ENCODE assay signal across 27 cellular contexts in genomic region chr5:60455589-60455988, GRCh38.
"Had no signal": no experiment of that assay in that cellular context is flagged by ENCODE, and none has a peak within 500 bp of the region (broad histone marks: within the 10 kb centered on the region; RNA-seq: fewer than 3 reads in every experiment).

No MANE protein-coding gene starts in this region.

- H3K4me3 Mint-ChIP-seq: naive thymus-derived CD8-positive, alpha-beta T cell; stimulated activated naive CD8-positive, alpha-beta T cell treated with anti-CD3 and anti-CD28 coated beads, Interleukin-15, amount 100 ng/mL, for 72 hours had no signal

- H3K4me3 ChIP-seq: coronary artery, esophagus squamous epithelium, left lung, ovary, psoas muscle, suprapubic skin, transverse colon, upper lobe of right lung, vagina had no signal

- H3K4me1 Mint-ChIP-seq: naive thymus-derived CD8-positive, alpha-beta T cell; stimulated activated naive CD8-positive, alpha-beta T cell treated with anti-CD3 and anti-CD28 coated beads, Interleukin-15, amount 100 ng/mL, for 72 hours had no signal

- H3K27me3 ChIP-seq: esophagus squamous epithelium, left lung, ovary, suprapubic skin, transverse colon, upper lobe of right lung, vagina had no signal

- H3K27ac ChIP-seq: coronary artery, esophagus squamous epithelium, left lung, ovary, psoas muscle, suprapubic skin, transverse colon, upper lobe of right lung, vagina had no signal

- FAIRE-seq: endothelial cell of umbilical vein, frontal cortex, kidney, small intestine had no signal

- DNase-seq: dermis blood vessel endothelial cell; effector memory CD4-positive, alpha-beta T cell; erythroblast; esophagus squamous epithelium; kidney; left cardiac atrium; left lung; mesendoderm; naive thymus-derived CD8-positive, alpha-beta T cell; occipital lobe; ovary; posterior cingulate gyrus; psoas muscle; right cardiac atrium; small intestine; stimulated activated CD4-positive, alpha-beta T cell treated with anti-CD3 and anti-CD28 coated beads, Interleukin-15, amount 100 ng/mL, for 24 hours; stimulated activated CD4-positive, alpha-beta T cell treated with anti-CD3 and anti-CD28 coated beads, Interleukin-4, amount 100 ng/mL, for 1 hour; stimulated activated CD8-positive, alpha-beta memory T cell treated with anti-CD3 and anti-CD28 coated beads, Interleukin-4, amount 100 ng/mL, for 48 hours; stimulated activated naive CD4-positive, alpha-beta T cell; stimulated activated naive CD8-positive, alpha-beta T cell treated with anti-CD3 and anti-CD28 coated beads, Interleukin-15, amount 100 ng/mL, for 72 hours; transverse colon; upper lobe of right lung had no signal

- H3K27ac Mint-ChIP-seq: naive thymus-derived CD8-positive, alpha-beta T cell; stimulated activated naive CD8-positive, alpha-beta T cell treated with anti-CD3 and anti-CD28 coated beads, Interleukin-15, amount 100 ng/mL, for 72 hours had no signal

- ATAC-seq: left cardiac atrium; left lung; naive thymus-derived CD8-positive, alpha-beta T cell; psoas muscle; right cardiac atrium; stimulated activated naive CD8-positive, alpha-beta T cell treated with anti-CD3 and anti-CD28 coated beads, Interleukin-15, amount 100 ng/mL, for 72 hours; upper lobe of right lung had no signal

- H3K36me3 Mint-ChIP-seq: naive thymus-derived CD8-positive, alpha-beta T cell had no signal

- H3K27me3 Mint-ChIP-seq: stimulated activated naive CD8-positive, alpha-beta T cell treated with anti-CD3 and anti-CD28 coated beads, Interleukin-15, amount 100 ng/mL, for 72 hours had no signal

- H3K4me1 ChIP-seq: left lung, psoas muscle, transverse colon, upper lobe of right lung, vagina had no signal

- H3K36me3 ChIP-seq: esophagus squamous epithelium, left lung, ovary, suprapubic skin, transverse colon, upper lobe of right lung, vagina had no signal
